8 cellular contexts compared by ENCODE assay signal in the genomic region with DNA sequence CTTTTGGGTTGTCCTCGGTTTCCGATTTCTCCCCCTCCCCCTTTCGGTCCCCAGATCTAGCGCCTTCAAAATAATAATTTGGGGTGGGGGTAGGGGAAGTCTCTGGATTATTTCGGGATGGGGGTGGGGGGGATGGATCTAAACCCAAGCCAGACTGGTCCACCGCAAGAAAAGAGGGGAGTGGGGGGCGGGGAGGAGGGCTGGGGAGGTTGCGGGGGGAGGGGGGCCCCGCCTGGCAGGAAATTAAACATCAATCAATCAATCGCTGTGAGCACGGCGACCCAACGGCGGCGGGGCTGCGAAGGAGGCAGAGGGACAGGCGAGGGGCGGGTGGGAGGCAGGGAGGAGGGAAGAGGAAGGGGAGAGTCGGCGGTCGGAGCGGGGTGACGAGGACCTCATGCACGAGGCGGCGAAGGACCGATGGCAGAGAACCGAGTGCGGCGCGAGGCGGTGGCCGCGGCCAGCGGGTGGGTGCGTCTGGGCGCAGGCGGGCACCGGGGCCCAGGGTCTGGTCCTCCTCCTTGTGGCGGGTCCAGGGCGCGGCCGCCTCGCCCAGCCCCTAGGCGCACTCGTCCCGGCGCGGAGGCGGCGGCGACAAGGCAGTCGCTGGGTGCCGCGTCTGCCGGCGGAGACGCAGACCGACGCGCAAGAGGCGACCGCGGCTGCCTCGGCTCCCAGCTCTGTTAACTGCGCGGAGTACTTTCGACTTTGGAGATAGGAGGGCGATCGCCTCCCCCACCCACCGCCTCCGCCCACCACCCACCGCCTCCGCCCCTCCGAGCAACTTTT. TPM values are rescaled to one million over a fixed set of nuclear protein-coding genes. Genes with fewer than 3 reads are reported as not detected.
DNase-seq lines count a peak whose midpoint lies in the region; ATAC-seq and TF ChIP-seq lines count a peak whose summit lies in the region.

No MANE protein-coding gene starts in this region.

- DNase-seq in DMS 273 (lab: John Stamatoyannopoulos, UW; ENCODE audit: unreplicated experiment) (peak; percentile 77), MV-4-11 (lab: John Stamatoyannopoulos, UW) (peak; percentile 39), foreskin keratinocyte (no peak), KG1 (lab: John Stamatoyannopoulos, UW) (no peak)
- DNase-seq in activated CD8-positive, alpha-beta T cell treated with anti-CD3 and anti-CD28 coated beads for 36 hours, result peak; percentile 39

- POLR2A ChIA-PET in activated CD8-positive, alpha-beta T cell treated with anti-CD3 and anti-CD28 coated beads for 36 hours (lab: Charles Lee), result no interaction called here

- H3K9me3 Mint-ChIP-seq in activated CD8-positive, alpha-beta T cell treated with anti-CD3 and anti-CD28 coated beads for 36 hours, result no peaks in the 10 kb centered on the region

- H3K4me1 Mint-ChIP-seq in activated CD8-positive, alpha-beta T cell treated with anti-CD3 and anti-CD28 coated beads for 36 hours (ENCODE audit: low read depth), result peaks cover 22% of the 10 kb centered on the region

- H2AFZ ChIP-seq in parathyroid adenoma, result peak overlapping the region; percentile 99

- no peaks in the 10 kb centered on the region for H3K36me3 Mint-ChIP-seq in activated CD8-positive, alpha-beta T cell treated with anti-CD3 and anti-CD28 coated beads for 36 hours (ENCODE audit: low read depth)

- peak; percentile 39 for ATAC-seq in GM21515 (IDR thresholded peaks at IDR 0.05; ENCODE audit: unreplicated experiment)
- peak; percentile 54 for ATAC-seq in activated CD8-positive, alpha-beta T cell treated with anti-CD3 and anti-CD28 coated beads for 36 hours
- peak; percentile 4 for ATAC-seq in foreskin keratinocyte
- ATAC-seq in GM19452 (IDR thresholded peaks at IDR 0.05; ENCODE audit: unreplicated experiment), result no peak

- H3K27me3 Mint-ChIP-seq in activated CD8-positive, alpha-beta T cell treated with anti-CD3 and anti-CD28 coated beads for 36 hours, result peaks cover 52% of the 10 kb centered on the region

- no peak overlapping the region for H3K27ac Mint-ChIP-seq in activated CD8-positive, alpha-beta T cell treated with anti-CD3 and anti-CD28 coated beads for 36 hours

- H3K4me1 ChIP-seq in foreskin keratinocyte, result no peaks in the 10 kb centered on the region
- H3K4me1 ChIP-seq in parathyroid adenoma, result no peaks in the 10 kb centered on the region

- no peaks in the 10 kb centered on the region for H3K79me2 ChIP-seq in parathyroid adenoma

- TF ChIP-seq CTCF in activated CD8-positive, alpha-beta T cell treated with anti-CD3 and anti-CD28 coated beads for 36 hours (IDR thresholded peaks at IDR 0.05), result no peak
- TF ChIP-seq CTCF in foreskin keratinocyte (conservative IDR thresholded peaks at IDR 0.05), result no peak
- TF ChIP-seq CTCF in parathyroid adenoma (IDR thresholded peaks at IDR 0.05), result no peak

- H3K4me3 ChIP-seq in parathyroid adenoma (ENCODE audit: low read depth, low read length), result peak overlapping the region; percentile 90

- H3K36me3 ChIP-seq in parathyroid adenoma (ENCODE audit: control insufficient read depth, insufficient read depth, low read length), result no peaks in the 10 kb centered on the region

- H3K4me3 Mint-ChIP-seq in activated CD8-positive, alpha-beta T cell treated with anti-CD3 and anti-CD28 coated beads for 36 hours, result peak overlapping the region; percentile 83

- H3K27ac ChIP-seq in foreskin keratinocyte (no peak overlapping the region), parathyroid adenoma (no peak overlapping the region)

- H3K4me2 ChIP-seq in parathyroid adenoma (ENCODE audit: low read length), result peak overlapping the region; percentile 93

- H3K9me3 ChIP-seq in parathyroid adenoma (ENCODE audit: control insufficient read depth, low read length), result peaks cover 7% of the 10 kb centered on the region

- H3K27me3 ChIP-seq in foreskin keratinocyte (peaks cover 58% of the 10 kb centered on the region), parathyroid adenoma (ENCODE audit: control insufficient read depth, insufficient read depth, low read length) (peaks cover 15% of the 10 kb centered on the region)

- intact Hi-C loops in activated CD8-positive, alpha-beta T cell treated with anti-CD3 and anti-CD28 coated beads for 36 hours (cut with micrococcal nuclease), result no loop called here

- H3K9ac ChIP-seq in parathyroid adenoma, result no peak overlapping the region

- CTCF ChIA-PET in activated CD8-positive, alpha-beta T cell treated with anti-CD3 and anti-CD28 coated beads for 36 hours (lab: Charles Lee), result interaction anchor here (0.7 kb wide), 1 partner anchor 13 kb away, joined by 3 read pairs; no protein-coding TSS in a partner anchor

RNA-seq across cellular contexts. Expression of a gene that starts 0.5 kb away (rescaled TPM):
- total RNA-seq in activated CD8-positive, alpha-beta T cell treated with anti-CD3 and anti-CD28 coated beads for 36 hours, result under 1 TPM in 1 of 2 experiments, not detected in 1; 0.14 TPM
- total RNA-seq in foreskin keratinocyte, result 2.1 and 2.8 TPM in 2 replicates
- polyA plus RNA-seq in foreskin keratinocyte, result 0.40 and 0.57 TPM in 2 replicates

Comparison
In these comparisons a context has a peak if more than half of its experiments do, and no peak if none do; other contexts are left out.
1. DNase-seq: peak in DMS 273 (single experiment), MV-4-11 (single experiment) and activated CD8-positive, alpha-beta T cell treated with anti-CD3 and anti-CD28 coated beads for 36 hours (single experiment); none in foreskin keratinocyte (0 of 2) and KG1 (single experiment).